In the genomic region with DNA sequence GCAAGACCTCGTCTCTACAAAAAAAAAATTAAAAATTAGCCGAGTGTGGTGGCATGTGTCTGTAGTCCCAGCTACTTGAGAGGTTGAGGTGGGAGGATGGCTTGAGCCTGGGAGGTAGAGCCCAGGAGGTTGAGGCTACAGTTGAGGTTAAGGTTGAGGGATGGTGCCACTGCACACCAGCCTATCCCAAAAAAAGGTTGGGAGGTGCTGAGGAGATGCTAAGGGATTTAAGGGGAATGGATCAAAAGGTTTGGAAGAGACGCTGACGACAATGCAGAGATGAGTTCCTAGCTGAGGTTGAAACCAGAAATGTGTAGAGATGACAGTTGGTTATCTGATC, we compare ENCODE assay signal across 1 cellular context.
TF ChIP-seq lines count a peak whose summit lies in the region.

No MANE protein-coding gene starts in this region.

TF ChIP-seq in HCT116, 20 proteins besides CTCF, POLR2A, EP300 and RAD21 (continued from another document):
- TF ChIP-seq SP1 (IDR thresholded peaks at IDR 0.05; ENCODE audit: low read depth) (no peak), JUND (IDR thresholded peaks at IDR 0.05) (no peak), YY1 (IDR thresholded peaks at IDR 0.05; ENCODE audit: extremely low read depth, insufficient replicate concordance, low read depth, low read length) (no peak), ELF1 (IDR thresholded peaks at IDR 0.05; ENCODE audit: borderline replicate concordance, low read depth) (no peak), FOSL1 (IDR thresholded peaks at IDR 0.05; ENCODE audit: low read depth) (no peak), EGR1 (IDR thresholded peaks at IDR 0.05; ENCODE audit: low read depth) (no peak), ZNF274 (IDR thresholded peaks at IDR 0.05; ENCODE audit: low read depth, low read length) (no peak), REST (IDR thresholded peaks at IDR 0.05; ENCODE audit: low read depth) (no peak), TCF7L2 (IDR thresholded peaks at IDR 0.05; ENCODE audit: borderline replicate concordance, extremely low read depth, insufficient read depth, insufficient read length) (no peak), ZBTB33 (IDR thresholded peaks at IDR 0.05; ENCODE audit: extremely low read depth, insufficient replicate concordance, low read length) (no peak), EZH2phosphoT487 (IDR thresholded peaks at IDR 0.05; ENCODE audit: borderline replicate concordance) (no peak), CBX3 (IDR thresholded peaks at IDR 0.05; ENCODE audit: low read depth) (no peak), CEBPB (IDR thresholded peaks at IDR 0.05; ENCODE audit: low read depth) (no peak), EZH2 (IDR thresholded peaks at IDR 0.05) (no peak), SRF (IDR thresholded peaks at IDR 0.05; ENCODE audit: low read depth) (no peak), ZFX (IDR thresholded peaks at IDR 0.05) (no peak), ATF3 (IDR thresholded peaks at IDR 0.05) (no peak), SIN3A (IDR thresholded peaks at IDR 0.05; ENCODE audit: low read depth) (no peak), MAX (IDR thresholded peaks at IDR 0.05) (no peak)
